Comparison of ENCODE assay signal across 1 cellular context in genomic region chr17:82003411-82004381, GRCh38.
TF ChIP-seq lines count a peak whose summit lies in the region.

No MANE protein-coding gene starts in this region.

TF ChIP-seq in A549, 52 proteins besides CTCF, POLR2A, EP300 and RAD21 (continued from another document):
- TF ChIP-seq CBX8 (IDR thresholded peaks at IDR 0.05) (no peak), CBX2 (IDR thresholded peaks at IDR 0.05; ENCODE audit: borderline replicate concordance, low read depth) (no peak), HDAC2 (IDR thresholded peaks at IDR 0.05) (no peak), EHF (CRISPR knock-in tag; IDR thresholded peaks at IDR 0.05) (peak; percentile 86; the same call in 1 of the 2 replicates), MAX (IDR thresholded peaks at IDR 0.05) (peak; percentile 100), USF2 (IDR thresholded peaks at IDR 0.05) (peak; percentile 68), TP53 (CRISPR knock-in tag; IDR thresholded peaks at IDR 0.05) (peak; percentile 92), GATA3 (IDR thresholded peaks at IDR 0.05; ENCODE audit: borderline replicate concordance) (peak; percentile 61; the same call in 1 of the 2 replicates), RFX5 (IDR thresholded peaks at IDR 0.05) (peak; percentile 12; the same call in 1 of the 2 replicates), ZC3H11A (IDR thresholded peaks at IDR 0.05) (no peak), RCOR1 (IDR thresholded peaks at IDR 0.05; ENCODE audit: low read depth, low read length) (no peak), PHF8 (IDR thresholded peaks at IDR 0.05; ENCODE audit: borderline replicate concordance, low read depth) (no peak), ATOH8 (CRISPR knock-in tag; IDR thresholded peaks at IDR 0.05; ENCODE audit: low read depth) (peak; percentile 92), MYC (IDR thresholded peaks at IDR 0.05; ENCODE audit: borderline replicate concordance, low read length) (peak; percentile 96), FOXS1 (CRISPR knock-in tag; IDR thresholded peaks at IDR 0.05) (peak; percentile 82), BHLHE40 (IDR thresholded peaks at IDR 0.05; ENCODE audit: low read depth, low read length) (peak; percentile 74), FOSL2 (IDR thresholded peaks at IDR 0.05) (no peak), FOSL2 (CRISPR knock-in tag; IDR thresholded peaks at IDR 0.05) (peak; percentile 91), TFCP2L1 (CRISPR knock-in tag; IDR thresholded peaks at IDR 0.05) (peak; percentile 78; the same call in 1 of the 2 replicates), MAFK (IDR thresholded peaks at IDR 0.05; ENCODE audit: partially characterized antibody) (no peak), JUN (IDR thresholded peaks at IDR 0.05) (peak; percentile 64 to 89; a peak in 4 of 5 replicates), RARB (CRISPR knock-in tag; IDR thresholded peaks at IDR 0.05) (0 out of 2 replicates have a peak, but pooled peaks have one; percentile 17), POLR2AphosphoS2 (conservative IDR thresholded peaks at IDR 0.05; ENCODE audit: low read length) (no peak), ZNF302 (CRISPR knock-in tag; IDR thresholded peaks at IDR 0.05) (peak; percentile 79), JUNB (IDR thresholded peaks at IDR 0.05) (peak; percentile 55; the same call in 1 of the 2 replicates), NPAS2 (CRISPR knock-in tag; IDR thresholded peaks at IDR 0.05; ENCODE audit: borderline replicate concordance) (peak; percentile 78), ZFP36 (IDR thresholded peaks at IDR 0.05; ENCODE audit: borderline replicate concordance, partially characterized antibody) (no peak), ZSCAN20 (CRISPR knock-in tag; IDR thresholded peaks at IDR 0.05) (no peak), HOXB5 (CRISPR knock-in tag; IDR thresholded peaks at IDR 0.05) (peak; percentile 92), MAZ (IDR thresholded peaks at IDR 0.05; ENCODE audit: borderline replicate concordance, low read depth, low read length) (0 out of 2 replicates have a peak, but pooled peaks have one; percentile 5), HOXB13 (CRISPR knock-in tag; IDR thresholded peaks at IDR 0.05; ENCODE audit: low read depth) (peak; percentile 96; the same call in 1 of the 2 replicates)
- TF ChIP-seq, protein P1, sequence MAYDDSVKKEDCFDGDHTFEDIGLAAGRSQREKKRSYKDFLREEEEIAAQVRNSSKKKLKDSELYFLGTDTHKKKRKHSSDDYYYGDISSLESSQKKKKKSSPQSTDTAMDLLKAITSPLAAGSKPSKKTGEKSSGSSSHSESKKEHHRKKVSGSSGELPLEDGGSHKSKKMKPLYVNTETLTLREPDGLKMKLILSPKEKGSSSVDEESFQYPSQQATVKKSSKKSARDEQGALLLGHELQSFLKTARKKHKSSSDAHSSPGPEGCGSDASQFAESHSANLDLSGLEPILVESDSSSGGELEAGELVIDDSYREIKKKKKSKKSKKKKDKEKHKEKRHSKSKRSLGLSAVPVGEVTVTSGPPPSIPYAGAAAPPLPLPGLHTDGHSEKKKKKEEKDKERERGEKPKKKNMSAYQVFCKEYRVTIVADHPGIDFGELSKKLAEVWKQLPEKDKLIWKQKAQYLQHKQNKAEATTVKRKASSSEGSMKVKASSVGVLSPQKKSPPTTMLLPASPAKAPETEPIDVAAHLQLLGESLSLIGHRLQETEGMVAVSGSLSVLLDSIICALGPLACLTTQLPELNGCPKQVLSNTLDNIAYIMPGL (CRISPR knock-in tag; IDR thresholded peaks at IDR 0.05; ENCODE audit: borderline replicate concordance) = peak; percentile 76
- TF ChIP-seq, protein P2, sequence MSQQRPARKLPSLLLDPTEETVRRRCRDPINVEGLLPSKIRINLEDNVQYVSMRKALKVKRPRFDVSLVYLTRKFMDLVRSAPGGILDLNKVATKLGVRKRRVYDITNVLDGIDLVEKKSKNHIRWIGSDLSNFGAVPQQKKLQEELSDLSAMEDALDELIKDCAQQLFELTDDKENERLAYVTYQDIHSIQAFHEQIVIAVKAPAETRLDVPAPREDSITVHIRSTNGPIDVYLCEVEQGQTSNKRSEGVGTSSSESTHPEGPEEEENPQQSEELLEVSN (IDR thresholded peaks at IDR 0.05; ENCODE audit: borderline replicate concordance, low read depth) = peak; percentile 99
- TF ChIP-seq, protein P3, sequence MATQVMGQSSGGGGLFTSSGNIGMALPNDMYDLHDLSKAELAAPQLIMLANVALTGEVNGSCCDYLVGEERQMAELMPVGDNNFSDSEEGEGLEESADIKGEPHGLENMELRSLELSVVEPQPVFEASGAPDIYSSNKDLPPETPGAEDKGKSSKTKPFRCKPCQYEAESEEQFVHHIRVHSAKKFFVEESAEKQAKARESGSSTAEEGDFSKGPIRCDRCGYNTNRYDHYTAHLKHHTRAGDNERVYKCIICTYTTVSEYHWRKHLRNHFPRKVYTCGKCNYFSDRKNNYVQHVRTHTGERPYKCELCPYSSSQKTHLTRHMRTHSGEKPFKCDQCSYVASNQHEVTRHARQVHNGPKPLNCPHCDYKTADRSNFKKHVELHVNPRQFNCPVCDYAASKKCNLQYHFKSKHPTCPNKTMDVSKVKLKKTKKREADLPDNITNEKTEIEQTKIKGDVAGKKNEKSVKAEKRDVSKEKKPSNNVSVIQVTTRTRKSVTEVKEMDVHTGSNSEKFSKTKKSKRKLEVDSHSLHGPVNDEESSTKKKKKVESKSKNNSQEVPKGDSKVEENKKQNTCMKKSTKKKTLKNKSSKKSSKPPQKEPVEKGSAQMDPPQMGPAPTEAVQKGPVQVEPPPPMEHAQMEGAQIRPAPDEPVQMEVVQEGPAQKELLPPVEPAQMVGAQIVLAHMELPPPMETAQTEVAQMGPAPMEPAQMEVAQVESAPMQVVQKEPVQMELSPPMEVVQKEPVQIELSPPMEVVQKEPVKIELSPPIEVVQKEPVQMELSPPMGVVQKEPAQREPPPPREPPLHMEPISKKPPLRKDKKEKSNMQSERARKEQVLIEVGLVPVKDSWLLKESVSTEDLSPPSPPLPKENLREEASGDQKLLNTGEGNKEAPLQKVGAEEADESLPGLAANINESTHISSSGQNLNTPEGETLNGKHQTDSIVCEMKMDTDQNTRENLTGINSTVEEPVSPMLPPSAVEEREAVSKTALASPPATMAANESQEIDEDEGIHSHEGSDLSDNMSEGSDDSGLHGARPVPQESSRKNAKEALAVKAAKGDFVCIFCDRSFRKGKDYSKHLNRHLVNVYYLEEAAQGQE (IDR thresholded peaks at IDR 0.05) = peak; percentile 29; the same call in 1 of the 2 replicates
